Comparison of ENCODE assay signal across 35 cellular contexts in genomic region chr6:1404713-1405098, GRCh38. TPM values are rescaled to one million over a fixed set of nuclear protein-coding genes. Genes with fewer than 3 reads are reported as not detected.
"Had no signal": no experiment of that assay in that cellular context is flagged by ENCODE, and none has a peak within 500 bp of the region (broad histone marks: within the 10 kb centered on the region; RNA-seq: fewer than 3 reads in every experiment).

No MANE protein-coding gene starts in this region.

- H3K36me3 ChIP-seq: MG63 had no signal

- H3K4me3 ChIP-seq: MG63 had no signal

- H3K27me3 ChIP-seq: MG63 had no signal

- DNase-seq: Karpas-422, Kasumi-1, MG63, MM.1S, NCI-H1048, NCI-H1092, NCI-H1092 treated with DMSO at 0.1 percent for 48 hours, NCI-H1105, NCI-H1105 treated with DMSO at 0.1 percent for 48 hours, NCI-H1417, NCI-H1417 treated with DMSO at 0.1 percent for 48 hours, NCI-H1436, NCI-H1436 treated with DMSO at 0.1 percent for 48 hours, NCI-H146, NCI-H1694, NCI-H1694 treated with DMSO at 0.1 percent for 48 hours, NCI-H187, NCI-H187 treated with DMSO at 0.1 percent for 48 hours, NCI-H1930, NCI-H2029, NCI-H2029 treated with DMSO at 0.1 percent for 48 hours, NCI-H2081, NCI-H2081 treated with DMSO at 0.1 percent for 48 hours, NCI-H2107, NCI-H2171, NCI-H2171 treated with DMSO at 0.1 percent for 48 hours, NCI-H2227 treated with DMSO at 0.1 percent for 48 hours, NCI-H226, NCI-H345, NCI-H446, NCI-H446 treated with DMSO at 0.1 percent for 48 hours, NCI-H510A, NCI-H510A treated with DMSO at 0.1 percent for 48 hours had no signal

- H3K9me3 ChIP-seq: MG63 had no signal

- H3K27ac ChIP-seq: KMS-11 had no signal

RNA-seq across cellular contexts. Expression of gene FOXF2, which starts 15.3 kb away (rescaled TPM):
- total RNA-seq: LHCN-M2 had no signal
